25 cellular contexts compared by ENCODE assay signal in the genomic region with DNA sequence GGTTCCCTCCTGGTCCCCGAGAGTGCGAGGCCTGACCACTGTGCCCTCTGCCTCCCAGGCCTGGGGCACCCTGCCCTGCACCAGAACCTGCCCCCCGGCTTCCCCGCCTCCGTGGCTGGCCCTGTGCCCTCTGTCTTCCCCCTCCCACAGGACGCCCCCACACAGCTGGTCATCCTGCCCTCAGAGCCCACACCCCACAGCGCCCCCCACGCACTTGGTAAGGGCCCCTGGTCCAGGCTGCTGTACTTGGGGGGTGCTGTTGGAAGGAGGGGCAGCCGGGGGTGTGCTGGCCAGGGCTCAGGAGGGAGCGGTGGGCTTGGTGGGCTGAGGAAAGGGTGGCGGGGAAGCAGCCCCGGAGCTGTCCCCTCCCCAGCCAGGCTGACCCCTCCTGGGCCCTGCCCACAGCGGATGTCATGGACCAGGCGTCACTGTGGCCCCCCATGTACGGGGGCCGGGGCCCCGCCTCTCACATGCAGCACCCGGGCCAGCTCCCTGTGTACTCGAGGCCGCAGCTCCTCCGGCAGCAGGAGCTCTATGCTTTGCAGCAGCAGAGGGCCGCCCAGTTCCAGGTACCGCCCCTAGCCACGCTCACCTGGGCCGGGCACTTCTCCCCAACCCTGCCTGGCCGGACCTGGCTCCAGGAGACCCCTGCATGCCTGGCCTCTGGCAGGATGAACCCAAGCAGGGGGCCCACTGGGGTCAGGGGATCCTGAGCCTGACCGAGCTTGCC. TPM values are rescaled to one million over a fixed set of nuclear protein-coding genes. Genes with fewer than 3 reads are reported as not detected.
"Had no signal": no experiment of that assay in that cellular context is flagged by ENCODE, and none has a peak within 500 bp of the region (broad histone marks: within the 10 kb centered on the region; RNA-seq: fewer than 3 reads in every experiment).

No MANE protein-coding gene starts in this region.

- H3K4me1 ChIP-seq: breast epithelium had no signal

- DNase-seq: activated B cell treated with CpG ODN at 0.5 μM for 24 hours; activated CD4-positive, alpha-beta memory T cell treated with anti-CD3 and anti-CD28 coated beads for 36 hours; activated CD4-positive, alpha-beta T cell treated with anti-CD3 and anti-CD28 coated beads for 1 hour; activated CD4-positive, alpha-beta T cell treated with anti-CD3 and anti-CD28 coated beads, Interleukin-2, amount 10 ng/mL, durations not matched to agents 7 days and 5 days; activated CD8-positive, alpha-beta memory T cell treated with anti-CD3 and anti-CD28 coated beads for 24 hours; activated naive CD4-positive, alpha-beta T cell treated with anti-CD3 and anti-CD28 coated beads, Interleukin-2, amount 50 U/mL, for 16 hours; activated T-cell treated with anti-CD3 and anti-CD28 coated beads for 4 hours; activated T-cell treated with anti-CD3 and anti-CD28 coated beads, Interleukin-2, amount 50 U/mL, for 72 hours; aorta; caudate nucleus; KG1; NCI-H1092; NCI-H1417; NCI-H1930; NCI-H2171 treated with DMSO at 0.1 percent for 48 hours; NCI-H510A treated with DMSO at 0.1 percent for 48 hours; NCI-H69; Peyer's patch; SHP77 had no signal

- H3K27me3 ChIP-seq: breast epithelium, Peyer's patch, SJSA1 had no signal

- H3K36me3 ChIP-seq: breast epithelium, Peyer's patch had no signal

- H3K27ac ChIP-seq: breast epithelium, Peyer's patch, RWPE1, SJSA1 had no signal

- H3K4me3 Mint-ChIP-seq: activated B cell treated with CpG ODN at 0.5 μM for 24 hours; activated CD4-positive, alpha-beta memory T cell treated with anti-CD3 and anti-CD28 coated beads for 36 hours; activated CD4-positive, alpha-beta T cell treated with anti-CD3 and anti-CD28 coated beads, Interleukin-2, amount 10 ng/mL, durations not matched to agents 7 days and 5 days; activated T-cell treated with anti-CD3 and anti-CD28 coated beads, Interleukin-2, amount 50 U/mL, for 72 hours; T-helper 1 cell treated with Interleukin-12 subunit alpha and Interleukin-12 subunit beta and Interleukin-4 antibody, amounts not matched to agents 30 μg/mL and 1 μg/mL, for 36 hours had no signal

- H3K27ac Mint-ChIP-seq: activated B cell treated with CpG ODN at 0.5 μM for 24 hours; activated CD4-positive, alpha-beta memory T cell treated with anti-CD3 and anti-CD28 coated beads for 36 hours; activated CD4-positive, alpha-beta T cell treated with anti-CD3 and anti-CD28 coated beads, Interleukin-2, amount 10 ng/mL, durations not matched to agents 7 days and 5 days; activated T-cell treated with anti-CD3 and anti-CD28 coated beads, Interleukin-2, amount 50 U/mL, for 72 hours; activated T-helper 2 cell treated with anti-CD3 and anti-CD28 coated beads, Interferon-gamma antibody, Interleukin-2, Interleukin-4, amounts not matched to agents 10 μg/mL and 5 μg/mL and 100 μg/mL, durations not matched to agents 14 hours and 24 hours and 36 hours; T-helper 1 cell treated with Interleukin-12 subunit alpha and Interleukin-12 subunit beta and Interleukin-4 antibody, amounts not matched to agents 30 μg/mL and 1 μg/mL, for 36 hours had no signal

- H3K9me3 Mint-ChIP-seq: activated B cell treated with CpG ODN at 0.5 μM for 24 hours; activated CD4-positive, alpha-beta memory T cell treated with anti-CD3 and anti-CD28 coated beads for 36 hours; activated CD4-positive, alpha-beta T cell treated with anti-CD3 and anti-CD28 coated beads, Interleukin-2, amount 10 ng/mL, durations not matched to agents 7 days and 5 days; activated T-cell treated with anti-CD3 and anti-CD28 coated beads, Interleukin-2, amount 50 U/mL, for 72 hours; activated T-helper 2 cell treated with anti-CD3 and anti-CD28 coated beads, Interferon-gamma antibody, Interleukin-2, Interleukin-4, amounts not matched to agents 10 μg/mL and 5 μg/mL and 100 μg/mL, durations not matched to agents 14 hours and 24 hours and 36 hours; T-helper 1 cell treated with Interleukin-12 subunit alpha and Interleukin-12 subunit beta and Interleukin-4 antibody, amounts not matched to agents 30 μg/mL and 1 μg/mL, for 36 hours had no signal

- ATAC-seq: activated T-cell treated with anti-CD3 and anti-CD28 coated beads, Interleukin-2, amount 50 U/mL, for 72 hours; SK-N-SH treated with all-trans-retinoic acid at 6 μM for 48 hours had no signal

- H3K36me3 Mint-ChIP-seq: activated CD4-positive, alpha-beta memory T cell treated with anti-CD3 and anti-CD28 coated beads for 36 hours had no signal

- H3K9me3 ChIP-seq: breast epithelium, Peyer's patch, SJSA1 had no signal

- H3K4me1 Mint-ChIP-seq: activated CD4-positive, alpha-beta T cell treated with anti-CD3 and anti-CD28 coated beads, Interleukin-2, amount 10 ng/mL, durations not matched to agents 7 days and 5 days had no signal

- H3K4me3 ChIP-seq: breast epithelium, Peyer's patch, SJSA1 had no signal

RNA-seq across cellular contexts. Expression of a gene that starts 49.5 kb away (rescaled TPM):
- total RNA-seq: activated CD4-positive, alpha-beta T cell treated with anti-CD3 and anti-CD28 coated beads, Interleukin-2, amount 10 ng/mL, durations not matched to agents 7 days and 5 days had no signal
